In the genomic region with DNA sequence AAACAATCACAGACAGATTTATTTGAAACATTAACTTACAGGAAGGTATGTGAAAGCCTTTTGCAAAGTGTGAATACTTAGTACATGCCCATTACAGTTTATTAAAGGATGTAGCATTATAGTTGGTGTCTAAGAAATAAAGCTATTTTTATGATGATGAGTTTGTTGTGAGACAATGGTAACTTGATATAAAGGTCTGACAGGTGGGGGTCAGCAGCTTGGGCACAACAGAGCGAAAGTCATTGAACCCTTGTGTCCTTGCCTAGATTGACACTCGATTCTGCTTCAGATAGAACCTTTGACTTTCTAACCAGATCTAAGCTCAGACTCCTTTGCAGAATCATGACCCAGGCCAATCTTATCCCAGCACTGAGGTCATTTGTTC, we compare ENCODE assay signal across 16 cellular contexts.
"Had no signal": no experiment of that assay in that cellular context is flagged by ENCODE, and none has a peak within 500 bp of the region (broad histone marks: within the 10 kb centered on the region; RNA-seq: fewer than 3 reads in every experiment).

No MANE protein-coding gene starts in this region.

- H3K4me1 ChIP-seq: adrenal gland had no signal

- ATAC-seq: activated CD4-positive, alpha-beta T cell treated with anti-CD3 and anti-CD28 coated beads for 36 hours; activated T-cell treated with anti-CD3 and anti-CD28 coated beads, Interleukin-2, amount 50 U/mL, for 72 hours had no signal

- H3K36me3 Mint-ChIP-seq: activated naive CD8-positive, alpha-beta T cell treated with anti-CD3 and anti-CD28 coated beads, Interleukin-2, amount 10 ng/mL, durations not matched to agents 7 days and 5 days had no signal

- H3K9me3 Mint-ChIP-seq: activated CD4-positive, alpha-beta memory T cell treated with anti-CD3 and anti-CD28 coated beads, Interleukin-2, amount 10 ng/mL, durations not matched to agents 7 days and 5 days; T-helper 2 cell treated with Interferon-gamma antibody and Interleukin-4, amounts not matched to agents 5 μg/mL and 100 μg/mL, for 36 hours had no signal

- H3K27me3 Mint-ChIP-seq: activated CD4-positive, alpha-beta memory T cell treated with anti-CD3 and anti-CD28 coated beads, Interleukin-2, amount 10 ng/mL, durations not matched to agents 7 days and 5 days; activated naive CD8-positive, alpha-beta T cell treated with anti-CD3 and anti-CD28 coated beads, Interleukin-2, amount 10 ng/mL, durations not matched to agents 7 days and 5 days had no signal

- H3K4me3 ChIP-seq: adrenal gland had no signal

- DNase-seq: activated CD4-positive, alpha-beta memory T cell treated with anti-CD3 and anti-CD28 coated beads, Interleukin-2, amount 10 ng/mL, durations not matched to agents 7 days and 5 days; activated CD4-positive, alpha-beta T cell treated with anti-CD3 and anti-CD28 coated beads for 36 hours; activated CD4-positive, alpha-beta T cell treated with anti-CD3 and anti-CD28 coated beads, Interleukin-2, amount 50 U/mL, for 1 hour; activated CD8-positive, alpha-beta memory T cell treated with anti-CD3 and anti-CD28 coated beads, Interleukin-2, amount 50 U/mL, for 4 hours; activated naive CD4-positive, alpha-beta T cell treated with anti-CD3 and anti-CD28 coated beads, Interleukin-2, amount 50 U/mL, for 16 hours; activated naive CD8-positive, alpha-beta T cell treated with anti-CD3 and anti-CD28 coated beads, Interleukin-2, amount 10 ng/mL, durations not matched to agents 7 days and 5 days; activated T-cell treated with anti-CD3 and anti-CD28 coated beads, Interleukin-2, amount 50 U/mL, for 72 hours; central memory CD4-positive, alpha-beta T cell; Kasumi-1; NCI-H1436 treated with DMSO at 0.1 percent for 48 hours; NCI-H187; NCI-H2081; SHP77 treated with DMSO at 0.1 percent for 48 hours; WERI-Rb-1 had no signal

- H3K36me3 ChIP-seq: adrenal gland, WERI-Rb-1 had no signal

- H3K4me1 Mint-ChIP-seq: activated CD4-positive, alpha-beta memory T cell treated with anti-CD3 and anti-CD28 coated beads, Interleukin-2, amount 10 ng/mL, durations not matched to agents 7 days and 5 days; activated CD4-positive, alpha-beta T cell treated with anti-CD3 and anti-CD28 coated beads for 36 hours; activated naive CD8-positive, alpha-beta T cell treated with anti-CD3 and anti-CD28 coated beads, Interleukin-2, amount 10 ng/mL, durations not matched to agents 7 days and 5 days had no signal

- H3K27ac ChIP-seq: WERI-Rb-1 had no signal

- H3K27ac Mint-ChIP-seq: activated CD4-positive, alpha-beta memory T cell treated with anti-CD3 and anti-CD28 coated beads, Interleukin-2, amount 10 ng/mL, durations not matched to agents 7 days and 5 days; activated CD4-positive, alpha-beta T cell treated with anti-CD3 and anti-CD28 coated beads for 36 hours; activated naive CD8-positive, alpha-beta T cell treated with anti-CD3 and anti-CD28 coated beads, Interleukin-2, amount 10 ng/mL, durations not matched to agents 7 days and 5 days; activated T-cell treated with anti-CD3 and anti-CD28 coated beads, Interleukin-2, amount 50 U/mL, for 72 hours; T-helper 2 cell treated with Interferon-gamma antibody and Interleukin-4, amounts not matched to agents 5 μg/mL and 100 μg/mL, for 36 hours had no signal

- H3K4me3 Mint-ChIP-seq: activated CD4-positive, alpha-beta memory T cell treated with anti-CD3 and anti-CD28 coated beads, Interleukin-2, amount 10 ng/mL, durations not matched to agents 7 days and 5 days; activated CD4-positive, alpha-beta T cell treated with anti-CD3 and anti-CD28 coated beads for 36 hours; activated naive CD8-positive, alpha-beta T cell treated with anti-CD3 and anti-CD28 coated beads, Interleukin-2, amount 10 ng/mL, durations not matched to agents 7 days and 5 days; activated T-cell treated with anti-CD3 and anti-CD28 coated beads, Interleukin-2, amount 50 U/mL, for 72 hours; T-helper 2 cell treated with Interferon-gamma antibody and Interleukin-4, amounts not matched to agents 5 μg/mL and 100 μg/mL, for 36 hours had no signal
